ENCODE assay signal across 8 cellular contexts in genomic region chrX:110004210-110004609, GRCh38. TPM values are rescaled to one million over a fixed set of nuclear protein-coding genes. Genes with fewer than 3 reads are reported as not detected.
DNase-seq lines count a peak whose midpoint lies in the region; ATAC-seq lines count a peak whose summit lies in the region.

No MANE protein-coding gene starts in this region.

- peaks cover 13% of the 10 kb centered on the region for H3K36me3 Mint-ChIP-seq in T-helper 2 cell treated with Interferon-gamma antibody and Interleukin-4, amounts not matched to agents 5 μg/mL and 100 μg/mL, for 36 hours (ENCODE audit: low read depth)
- H3K36me3 Mint-ChIP-seq in activated naive CD8-positive, alpha-beta T cell treated with anti-CD3 and anti-CD28 coated beads, Interleukin-2, amount 50 U/mL, for 24 hours (ENCODE audit: low read depth) = peaks cover 3% of the 10 kb centered on the region
- H3K36me3 Mint-ChIP-seq in stimulated activated naive B cell treated with anti-CD40 and anti-IgM and Interleukin-4, amounts not matched to agents 10 μg/mL and 1 μg/mL and 100 μg/mL, for 72 hours = peaks cover 3 to 21% of the 10 kb centered on the region in 2 donors

- ATAC-seq in activated naive CD8-positive, alpha-beta T cell treated with anti-CD3 and anti-CD28 coated beads, Interleukin-2, amount 50 U/mL, for 24 hours = no peak
- ATAC-seq in left lobe of liver = peak; percentile 51
- no peak for ATAC-seq in stimulated activated naive B cell treated with anti-CD40 and anti-IgM and Interleukin-4, amounts not matched to agents 10 μg/mL and 1 μg/mL and 100 μg/mL, for 72 hours (replicated peaks)
- no peak for ATAC-seq in HG03159 (IDR thresholded peaks at IDR 0.05; ENCODE audit: unreplicated experiment)

- H3K4me3 Mint-ChIP-seq in T-helper 2 cell treated with Interferon-gamma antibody and Interleukin-4, amounts not matched to agents 5 μg/mL and 100 μg/mL, for 36 hours = peak overlapping the region; percentile 91
- H3K4me3 Mint-ChIP-seq in activated naive CD8-positive, alpha-beta T cell treated with anti-CD3 and anti-CD28 coated beads, Interleukin-2, amount 50 U/mL, for 24 hours = peak overlapping the region; percentile 9
- peak overlapping the region; percentile 59 to 92 for H3K4me3 Mint-ChIP-seq in stimulated activated naive B cell treated with anti-CD40 and anti-IgM and Interleukin-4, amounts not matched to agents 10 μg/mL and 1 μg/mL and 100 μg/mL, for 72 hours

- H3K27me3 Mint-ChIP-seq in T-helper 2 cell treated with Interferon-gamma antibody and Interleukin-4, amounts not matched to agents 5 μg/mL and 100 μg/mL, for 36 hours (ENCODE audit: low read depth) = no peaks in the 10 kb centered on the region
- no peaks in the 10 kb centered on the region for H3K27me3 Mint-ChIP-seq in activated naive CD8-positive, alpha-beta T cell treated with anti-CD3 and anti-CD28 coated beads, Interleukin-2, amount 50 U/mL, for 24 hours
- H3K27me3 Mint-ChIP-seq in stimulated activated naive B cell treated with anti-CD40 and anti-IgM and Interleukin-4, amounts not matched to agents 10 μg/mL and 1 μg/mL and 100 μg/mL, for 72 hours = peaks cover 0 to 7% of the 10 kb centered on the region in 2 donors

- H3K4me1 Mint-ChIP-seq in T-helper 2 cell treated with Interferon-gamma antibody and Interleukin-4, amounts not matched to agents 5 μg/mL and 100 μg/mL, for 36 hours (ENCODE audit: low read depth) = peaks cover 30% of the 10 kb centered on the region
- peaks cover 33% of the 10 kb centered on the region for H3K4me1 Mint-ChIP-seq in activated naive CD8-positive, alpha-beta T cell treated with anti-CD3 and anti-CD28 coated beads, Interleukin-2, amount 50 U/mL, for 24 hours
- peaks cover 29 to 58% of the 10 kb centered on the region in 2 donors for H3K4me1 Mint-ChIP-seq in stimulated activated naive B cell treated with anti-CD40 and anti-IgM and Interleukin-4, amounts not matched to agents 10 μg/mL and 1 μg/mL and 100 μg/mL, for 72 hours

- H3K27ac Mint-ChIP-seq in T-helper 2 cell treated with Interferon-gamma antibody and Interleukin-4, amounts not matched to agents 5 μg/mL and 100 μg/mL, for 36 hours = no peak overlapping the region
- H3K27ac Mint-ChIP-seq in activated naive CD8-positive, alpha-beta T cell treated with anti-CD3 and anti-CD28 coated beads, Interleukin-2, amount 50 U/mL, for 24 hours = no peak overlapping the region
- H3K27ac Mint-ChIP-seq in stimulated activated naive B cell treated with anti-CD40 and anti-IgM and Interleukin-4, amounts not matched to agents 10 μg/mL and 1 μg/mL and 100 μg/mL, for 72 hours = no peak overlapping the region

- DNase-seq in T-helper 2 cell treated with Interferon-gamma antibody and Interleukin-4, amounts not matched to agents 5 μg/mL and 100 μg/mL, for 36 hours (ENCODE audit: low spot score) = no peak
- DNase-seq in T-helper 2 cell = no peak
- DNase-seq in activated naive CD8-positive, alpha-beta T cell treated with anti-CD3 and anti-CD28 coated beads, Interleukin-2, amount 50 U/mL, for 24 hours = no peak
- DNase-seq in left lobe of liver (ENCODE audit: low spot score) = peak; percentile 50
- no peak for DNase-seq in stimulated activated naive B cell treated with anti-CD40 and anti-IgM and Interleukin-4, amounts not matched to agents 10 μg/mL and 1 μg/mL and 100 μg/mL, for 72 hours
- no peak for DNase-seq in effector CD4-positive, alpha-beta T cell
- DNase-seq in NCI-H2029 (lab: John Stamatoyannopoulos, UW) = no peak

- H3K9me3 Mint-ChIP-seq in T-helper 2 cell treated with Interferon-gamma antibody and Interleukin-4, amounts not matched to agents 5 μg/mL and 100 μg/mL, for 36 hours = no peaks in the 10 kb centered on the region
- no peaks in the 10 kb centered on the region for H3K9me3 Mint-ChIP-seq in activated naive CD8-positive, alpha-beta T cell treated with anti-CD3 and anti-CD28 coated beads, Interleukin-2, amount 50 U/mL, for 24 hours
- H3K9me3 Mint-ChIP-seq in stimulated activated naive B cell treated with anti-CD40 and anti-IgM and Interleukin-4, amounts not matched to agents 10 μg/mL and 1 μg/mL and 100 μg/mL, for 72 hours = peaks cover 0 to 6% of the 10 kb centered on the region in 2 donors

RNA-seq across cellular contexts. Expression of gene TMEM164, which starts 1.3 kb away (rescaled TPM):
- total RNA-seq in left lobe of liver = 1.8 TPM

Comparison
In these comparisons a context has a peak if more than half of its experiments do, and no peak if none do; other contexts are left out.
1. H3K4me3 Mint-ChIP-seq: peak in every context shown above with its lines; median percentile 91 in T-helper 2 cell treated with Interferon-gamma antibody and Interleukin-4, amounts not matched to agents 5 μg/mL and 100 μg/mL, for 36 hours; 76 in stimulated activated naive B cell treated with anti-CD40 and anti-IgM and Interleukin-4, amounts not matched to agents 10 μg/mL and 1 μg/mL and 100 μg/mL, for 72 hours; 9 in activated naive CD8-positive, alpha-beta T cell treated with anti-CD3 and anti-CD28 coated beads, Interleukin-2, amount 50 U/mL, for 24 hours.